ENCODE assay signal across 36 cellular contexts in the genomic region with DNA sequence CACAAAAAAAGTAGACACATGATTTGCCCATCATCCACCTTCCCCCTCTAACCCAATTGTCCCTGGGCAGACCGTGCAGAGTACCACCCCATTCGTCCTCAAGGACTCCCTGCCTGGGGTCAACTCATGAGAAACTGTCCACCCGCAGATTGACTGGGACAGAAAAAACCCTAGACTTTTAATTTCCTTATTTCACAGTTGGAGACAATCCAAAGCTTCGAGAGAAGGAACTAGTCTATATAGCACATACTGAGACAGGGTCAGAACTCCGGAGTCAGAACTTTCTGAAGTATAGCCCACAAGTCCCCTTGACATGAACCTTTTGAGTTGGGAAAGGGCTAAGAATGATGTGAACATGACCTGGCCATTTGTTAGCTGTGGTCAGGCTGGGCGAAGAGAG.
"Had no signal": no experiment of that assay in that cellular context is flagged by ENCODE, and none has a peak within 500 bp of the region (broad histone marks: within the 10 kb centered on the region; RNA-seq: fewer than 3 reads in every experiment).

No MANE protein-coding gene starts in this region.

- H3K4me1 Mint-ChIP-seq: immature natural killer cell; memory B cell; mesothelial cell of epicardium; naive B cell; stimulated activated memory B cell treated with anti-CD40 and anti-IgM and Interleukin-4, amounts not matched to agents 10 μg/mL and 1 μg/mL and 100 μg/mL, for 72 hours had no signal

- H3K9me3 Mint-ChIP-seq: endodermal cell; immature natural killer cell; memory B cell; mesothelial cell of epicardium; naive B cell; nephron progenitor cell; stimulated activated memory B cell treated with anti-CD40 and anti-IgM and Interleukin-4, amounts not matched to agents 10 μg/mL and 1 μg/mL and 100 μg/mL, for 72 hours had no signal

- H3K36me3 ChIP-seq: gastroesophageal sphincter, heart right ventricle, lower lobe of right lung, pancreas, prostate gland, right atrium auricular region, transverse colon, vagina had no signal

- H3K9me3 ChIP-seq: gastroesophageal sphincter, heart right ventricle, lower lobe of right lung, mucosa of descending colon, pancreas, prostate gland, right atrium auricular region, testis, transverse colon, vagina had no signal

- ATAC-seq: esophagus mucosa; foreskin keratinocyte; gastroesophageal sphincter; left colon; left ventricle myocardium superior; mucosa of descending colon; sciatic nerve; stimulated activated memory B cell treated with anti-CD40 and anti-IgM and Interleukin-4, amounts not matched to agents 10 μg/mL and 1 μg/mL and 100 μg/mL, for 72 hours; stimulated activated naive CD8-positive, alpha-beta T cell treated with anti-CD3 and anti-CD28 coated beads, Interleukin-15, Interleukin-2, amounts not matched to agents 100 U/mL and 50 U/mL, for 24 hours had no signal

- H3K4me3 Mint-ChIP-seq: endodermal cell; immature natural killer cell; memory B cell; mesothelial cell of epicardium; naive B cell; nephron progenitor cell; stimulated activated memory B cell treated with anti-CD40 and anti-IgM and Interleukin-4, amounts not matched to agents 10 μg/mL and 1 μg/mL and 100 μg/mL, for 72 hours had no signal

- H3K36me3 Mint-ChIP-seq: immature natural killer cell; memory B cell; mesothelial cell of epicardium; naive B cell; stimulated activated memory B cell treated with anti-CD40 and anti-IgM and Interleukin-4, amounts not matched to agents 10 μg/mL and 1 μg/mL and 100 μg/mL, for 72 hours had no signal

- H3K27me3 ChIP-seq: dorsolateral prefrontal cortex, foreskin keratinocyte, gastroesophageal sphincter, heart right ventricle, pancreas, right atrium auricular region, testis, transverse colon, vagina had no signal

- DNase-seq: cortex of kidney; dorsolateral prefrontal cortex; effector CD8-positive, alpha-beta T cell; endodermal cell; foreskin keratinocyte; glutamatergic neuron; heart right ventricle; hippocampal formation; immature natural killer cell; islet precursor cell; kidney glomerular epithelial cell; left colon; left ventricle myocardium superior; lower lobe of right lung; mucosa of descending colon; naive B cell; nephron progenitor cell; pancreas; stimulated activated CD4-positive, alpha-beta T cell treated with anti-CD3 and anti-CD28 coated beads, Interleukin-12 subunit alpha, Interleukin-12 subunit beta, amount 100 ng/mL, for 4 hours; stimulated activated CD4-positive, alpha-beta T cell treated with anti-CD3 and anti-CD28 coated beads, Interleukin-1b, Interleukin-23, amount 100 ng/mL, for 48 hours; stimulated activated CD4-positive, alpha-beta T cell treated with anti-CD3 and anti-CD28 coated beads, Interleukin-4, amount 100 ng/mL, for 1 hour; stimulated activated naive CD8-positive, alpha-beta T cell treated with anti-CD3 and anti-CD28 coated beads, Interleukin-15, Interleukin-2, amounts not matched to agents 100 U/mL and 50 U/mL, for 24 hours; substantia nigra; testis; transverse colon had no signal

- H3K4me3 ChIP-seq: dorsolateral prefrontal cortex, gastroesophageal sphincter, heart right ventricle, lower lobe of right lung, mucosa of descending colon, pancreas, prostate gland, right atrium auricular region, smooth muscle cell, testis, transverse colon, vagina had no signal

- H3K27ac Mint-ChIP-seq: endodermal cell; immature natural killer cell; memory B cell; mesothelial cell of epicardium; naive B cell; nephron progenitor cell; stimulated activated memory B cell treated with anti-CD40 and anti-IgM and Interleukin-4, amounts not matched to agents 10 μg/mL and 1 μg/mL and 100 μg/mL, for 72 hours had no signal

- H3K27me3 Mint-ChIP-seq: stimulated activated memory B cell treated with anti-CD40 and anti-IgM and Interleukin-4, amounts not matched to agents 10 μg/mL and 1 μg/mL and 100 μg/mL, for 72 hours had no signal

- H3K4me1 ChIP-seq: foreskin keratinocyte, pancreas, testis had no signal

- H3K27ac ChIP-seq: dorsolateral prefrontal cortex, epithelial cell of prostate, foreskin keratinocyte, gastroesophageal sphincter, lower lobe of right lung, pancreas, prostate gland, right atrium auricular region, testis, transverse colon, vagina had no signal
